In the genomic region with DNA sequence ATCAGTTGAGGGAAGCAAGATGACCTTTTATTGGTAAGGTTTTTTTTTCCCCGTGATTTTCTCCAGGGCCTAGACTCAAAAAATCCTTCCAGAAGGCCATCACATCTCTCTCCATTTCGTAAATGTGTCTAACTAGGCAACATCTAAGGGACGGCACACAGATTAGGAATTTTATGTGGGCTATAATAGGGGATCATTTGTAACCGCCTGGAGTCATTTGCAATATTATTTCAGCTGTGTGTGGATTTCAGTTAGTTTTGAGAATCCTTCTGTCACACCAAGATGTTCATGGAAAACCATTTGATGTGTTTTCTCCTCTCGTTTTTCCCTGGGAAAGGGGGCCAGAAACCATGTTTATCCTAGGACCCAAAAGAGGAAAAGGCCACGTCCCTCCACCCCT, we compare ENCODE assay signal across 33 cellular contexts.
"Had no signal": no experiment of that assay in that cellular context is flagged by ENCODE, and none has a peak within 500 bp of the region (broad histone marks: within the 10 kb centered on the region; RNA-seq: fewer than 3 reads in every experiment).

No MANE protein-coding gene starts in this region.

- H3K27me3 ChIP-seq: ascending aorta, breast epithelium, cardiac muscle cell, dorsolateral prefrontal cortex, gastrocnemius medialis, heart left ventricle had no signal

- ATAC-seq: activated CD4-positive, CD25-positive, alpha-beta regulatory T cell treated with anti-CD3 and anti-CD28 coated beads, Interleukin-2, amount 50 U/mL, for 24 hours; activated CD8-positive, alpha-beta memory T cell treated with anti-CD3 and anti-CD28 coated beads, Interleukin-2, amount 10 ng/mL, durations not matched to agents 7 days and 5 days; activated CD8-positive, alpha-beta T cell treated with anti-CD3 and anti-CD28 coated beads, Interleukin-2, amount 10 ng/mL, durations not matched to agents 7 days and 5 days; activated naive CD4-positive, alpha-beta T cell treated with anti-CD3 and anti-CD28 coated beads, Interleukin-2, amount 50 U/mL, for 72 hours; activated T-cell treated with anti-CD3 and anti-CD28 coated beads, Interleukin-2, amount 50 U/mL, for 72 hours; esophagus mucosa; gastrocnemius medialis; heart left ventricle; T-helper 17 cell had no signal

- H3K4me3 Mint-ChIP-seq: activated B cell treated with CpG ODN at 0.5 μM for 24 hours; activated CD4-positive, alpha-beta memory T cell treated with anti-CD3 and anti-CD28 coated beads for 36 hours; activated CD4-positive, alpha-beta T cell treated with anti-CD3 and anti-CD28 coated beads, Interleukin-2, amount 10 ng/mL, durations not matched to agents 24 days and 14 days; activated CD8-positive, alpha-beta memory T cell treated with anti-CD3 and anti-CD28 coated beads, Interleukin-2, amount 10 ng/mL, durations not matched to agents 7 days and 5 days; activated CD8-positive, alpha-beta T cell treated with anti-CD3 and anti-CD28 coated beads, Interleukin-2, amount 10 ng/mL, durations not matched to agents 7 days and 5 days; activated naive CD4-positive, alpha-beta T cell treated with anti-CD3 and anti-CD28 coated beads, Interleukin-2, amount 10 ng/mL, durations not matched to agents 7 days and 5 days; activated naive CD8-positive, alpha-beta T cell treated with anti-CD3 and anti-CD28 coated beads, Interleukin-2, amount 10 ng/mL, durations not matched to agents 7 days and 5 days; activated T-cell treated with anti-CD3 and anti-CD28 coated beads, Interleukin-2, amount 50 U/mL, for 72 hours; brain; dendritic cell treated with granulocyte-macrophage colony-stimulating factor and Interleukin-4, amounts not matched to agents 40 ng/mL and 50 ng/mL, for 4 days; endodermal cell; T-helper 17 cell; T-helper 2 cell treated with Interferon-gamma antibody and Interleukin-4, amounts not matched to agents 5 μg/mL and 100 μg/mL, for 36 hours had no signal

- H3K36me3 Mint-ChIP-seq: activated CD4-positive, alpha-beta memory T cell treated with anti-CD3 and anti-CD28 coated beads for 36 hours; activated CD8-positive, alpha-beta memory T cell treated with anti-CD3 and anti-CD28 coated beads, Interleukin-2, amount 10 ng/mL, durations not matched to agents 7 days and 5 days; activated naive CD4-positive, alpha-beta T cell treated with anti-CD3 and anti-CD28 coated beads, Interleukin-2, amount 10 ng/mL, durations not matched to agents 7 days and 5 days; activated naive CD4-positive, alpha-beta T cell treated with anti-CD3 and anti-CD28 coated beads, Interleukin-2, amount 50 U/mL, for 72 hours; activated naive CD8-positive, alpha-beta T cell treated with anti-CD3 and anti-CD28 coated beads, Interleukin-2, amount 10 ng/mL, durations not matched to agents 7 days and 5 days had no signal

- H3K4me3 ChIP-seq: ascending aorta, breast epithelium, cardiac muscle cell, coronary artery, dorsolateral prefrontal cortex, gastrocnemius medialis, heart left ventricle had no signal

- H3K27ac ChIP-seq: ascending aorta, breast epithelium, cardiac muscle cell, coronary artery, gastrocnemius medialis, WERI-Rb-1 had no signal

- H3K27ac Mint-ChIP-seq: activated B cell treated with CpG ODN at 0.5 μM for 24 hours; activated CD4-positive, alpha-beta memory T cell treated with anti-CD3 and anti-CD28 coated beads for 36 hours; activated CD4-positive, alpha-beta T cell treated with anti-CD3 and anti-CD28 coated beads, Interleukin-2, amount 10 ng/mL, durations not matched to agents 24 days and 14 days; activated CD8-positive, alpha-beta memory T cell treated with anti-CD3 and anti-CD28 coated beads, Interleukin-2, amount 10 ng/mL, durations not matched to agents 7 days and 5 days; activated CD8-positive, alpha-beta T cell treated with anti-CD3 and anti-CD28 coated beads, Interleukin-2, amount 10 ng/mL, durations not matched to agents 7 days and 5 days; activated naive CD4-positive, alpha-beta T cell treated with anti-CD3 and anti-CD28 coated beads, Interleukin-2, amount 10 ng/mL, durations not matched to agents 7 days and 5 days; activated naive CD4-positive, alpha-beta T cell treated with anti-CD3 and anti-CD28 coated beads, Interleukin-2, amount 50 U/mL, for 72 hours; activated naive CD8-positive, alpha-beta T cell treated with anti-CD3 and anti-CD28 coated beads, Interleukin-2, amount 10 ng/mL, durations not matched to agents 7 days and 5 days; activated T-cell treated with anti-CD3 and anti-CD28 coated beads, Interleukin-2, amount 50 U/mL, for 72 hours; brain; dendritic cell treated with granulocyte-macrophage colony-stimulating factor and Interleukin-4, amounts not matched to agents 40 ng/mL and 50 ng/mL, for 4 days; endodermal cell; T-helper 17 cell; T-helper 2 cell treated with Interferon-gamma antibody and Interleukin-4, amounts not matched to agents 5 μg/mL and 100 μg/mL, for 36 hours had no signal

- H3K4me1 ChIP-seq: ascending aorta, breast epithelium had no signal

- H3K9me3 ChIP-seq: ascending aorta, breast epithelium, gastrocnemius medialis, heart left ventricle had no signal

- H3K36me3 ChIP-seq: ascending aorta, breast epithelium, cardiac muscle cell, gastrocnemius medialis, heart left ventricle, WERI-Rb-1 had no signal

- DNase-seq: activated B cell treated with CpG ODN at 0.5 μM for 24 hours; activated CD4-positive, alpha-beta memory T cell treated with anti-CD3 and anti-CD28 coated beads for 36 hours; activated CD4-positive, alpha-beta T cell treated with anti-CD3 and anti-CD28 coated beads, Interleukin-2, amount 10 ng/mL, durations not matched to agents 24 days and 14 days; activated CD8-positive, alpha-beta memory T cell treated with anti-CD3 and anti-CD28 coated beads, Interleukin-2, amount 10 ng/mL, durations not matched to agents 7 days and 5 days; activated CD8-positive, alpha-beta memory T cell treated with anti-CD3 and anti-CD28 coated beads, Interleukin-2, amount 50 U/mL, for 4 hours; activated CD8-positive, alpha-beta T cell treated with anti-CD3 and anti-CD28 coated beads, Interleukin-2, amount 10 ng/mL, durations not matched to agents 7 days and 5 days; activated gamma-delta T cell; activated naive CD4-positive, alpha-beta T cell; activated naive CD4-positive, alpha-beta T cell treated with anti-CD3 and anti-CD28 coated beads, Interleukin-2, amount 10 ng/mL, durations not matched to agents 7 days and 5 days; activated naive CD8-positive, alpha-beta T cell treated with anti-CD3 and anti-CD28 coated beads, Interleukin-2, amount 10 ng/mL, durations not matched to agents 7 days and 5 days; activated T-cell treated with anti-CD3 and anti-CD28 coated beads, Interleukin-2, amount 50 U/mL, for 1 hour; activated T-cell treated with anti-CD3 and anti-CD28 coated beads, Interleukin-2, amount 50 U/mL, for 72 hours; central memory CD4-positive, alpha-beta T cell; dorsolateral prefrontal cortex; effector memory CD4-positive, alpha-beta T cell; endodermal cell; gastrocnemius medialis; glutamatergic neuron; T-helper 1 cell; T-helper 17 cell; T1000; WERI-Rb-1 had no signal

- H3K27me3 Mint-ChIP-seq: activated CD4-positive, alpha-beta T cell treated with anti-CD3 and anti-CD28 coated beads, Interleukin-2, amount 10 ng/mL, durations not matched to agents 24 days and 14 days; activated naive CD8-positive, alpha-beta T cell treated with anti-CD3 and anti-CD28 coated beads, Interleukin-2, amount 10 ng/mL, durations not matched to agents 7 days and 5 days; dendritic cell treated with granulocyte-macrophage colony-stimulating factor and Interleukin-4, amounts not matched to agents 40 ng/mL and 50 ng/mL, for 4 days had no signal

- H3K4me1 Mint-ChIP-seq: activated CD4-positive, alpha-beta T cell treated with anti-CD3 and anti-CD28 coated beads, Interleukin-2, amount 10 ng/mL, durations not matched to agents 24 days and 14 days; activated CD8-positive, alpha-beta memory T cell treated with anti-CD3 and anti-CD28 coated beads, Interleukin-2, amount 10 ng/mL, durations not matched to agents 7 days and 5 days; activated naive CD4-positive, alpha-beta T cell treated with anti-CD3 and anti-CD28 coated beads, Interleukin-2, amount 10 ng/mL, durations not matched to agents 7 days and 5 days; activated naive CD8-positive, alpha-beta T cell treated with anti-CD3 and anti-CD28 coated beads, Interleukin-2, amount 10 ng/mL, durations not matched to agents 7 days and 5 days; endodermal cell; T-helper 17 cell had no signal

- H3K9me3 Mint-ChIP-seq: activated B cell treated with CpG ODN at 0.5 μM for 24 hours; activated CD4-positive, alpha-beta memory T cell treated with anti-CD3 and anti-CD28 coated beads for 36 hours; activated CD4-positive, alpha-beta T cell treated with anti-CD3 and anti-CD28 coated beads, Interleukin-2, amount 10 ng/mL, durations not matched to agents 24 days and 14 days; activated naive CD4-positive, alpha-beta T cell treated with anti-CD3 and anti-CD28 coated beads, Interleukin-2, amount 10 ng/mL, durations not matched to agents 7 days and 5 days; activated naive CD4-positive, alpha-beta T cell treated with anti-CD3 and anti-CD28 coated beads, Interleukin-2, amount 50 U/mL, for 72 hours; activated naive CD8-positive, alpha-beta T cell treated with anti-CD3 and anti-CD28 coated beads, Interleukin-2, amount 10 ng/mL, durations not matched to agents 7 days and 5 days; activated T-cell treated with anti-CD3 and anti-CD28 coated beads, Interleukin-2, amount 50 U/mL, for 72 hours; dendritic cell treated with granulocyte-macrophage colony-stimulating factor and Interleukin-4, amounts not matched to agents 40 ng/mL and 50 ng/mL, for 4 days; endodermal cell; T-helper 2 cell treated with Interferon-gamma antibody and Interleukin-4, amounts not matched to agents 5 μg/mL and 100 μg/mL, for 36 hours had no signal
